Comparison of ENCODE assay signal across 16 cellular contexts in genomic region chr4:58138786-58139185, GRCh38.
"Had no signal": no experiment of that assay in that cellular context is flagged by ENCODE, and none has a peak within 500 bp of the region (broad histone marks: within the 10 kb centered on the region; RNA-seq: fewer than 3 reads in every experiment).

No MANE protein-coding gene starts in this region.

- H3K27ac Mint-ChIP-seq: activated CD8-positive, alpha-beta memory T cell treated with anti-CD3 and anti-CD28 coated beads, Interleukin-2, amount 10 ng/mL, durations not matched to agents 7 days and 5 days; activated naive CD4-positive, alpha-beta T cell treated with anti-CD3 and anti-CD28 coated beads, Interleukin-2, amount 10 ng/mL, durations not matched to agents 7 days and 5 days; endodermal cell; stimulated activated naive CD8-positive, alpha-beta T cell treated with anti-CD3 and anti-CD28 coated beads, Interleukin-15, amount 100 ng/mL, for 72 hours had no signal

- H3K27ac ChIP-seq: ascending aorta, lower lobe of right lung, psoas muscle, right lobe of liver, upper lobe of right lung had no signal

- H3K4me1 ChIP-seq: ascending aorta, lower lobe of right lung, psoas muscle, right lobe of liver, upper lobe of right lung had no signal

- H3K36me3 ChIP-seq: ascending aorta, lower lobe of right lung, right lobe of liver, upper lobe of right lung had no signal

- H3K27me3 Mint-ChIP-seq: activated CD8-positive, alpha-beta memory T cell treated with anti-CD3 and anti-CD28 coated beads, Interleukin-2, amount 10 ng/mL, durations not matched to agents 7 days and 5 days; activated naive CD4-positive, alpha-beta T cell treated with anti-CD3 and anti-CD28 coated beads, Interleukin-2, amount 10 ng/mL, durations not matched to agents 7 days and 5 days; stimulated activated naive CD8-positive, alpha-beta T cell treated with anti-CD3 and anti-CD28 coated beads, Interleukin-15, amount 100 ng/mL, for 72 hours had no signal

- H3K9me3 Mint-ChIP-seq: activated naive CD4-positive, alpha-beta T cell treated with anti-CD3 and anti-CD28 coated beads, Interleukin-2, amount 10 ng/mL, durations not matched to agents 7 days and 5 days; endodermal cell; neural crest cell had no signal

- DNase-seq: activated CD4-positive, alpha-beta T cell treated with anti-CD3 and anti-CD28 coated beads for 1 hour; activated CD4-positive, alpha-beta T cell treated with anti-CD3 and anti-CD28 coated beads, Interleukin-2, amount 50 U/mL, for 48 hours; activated CD8-positive, alpha-beta memory T cell treated with anti-CD3 and anti-CD28 coated beads, Interleukin-2, amount 10 ng/mL, durations not matched to agents 7 days and 5 days; activated naive CD4-positive, alpha-beta T cell treated with anti-CD3 and anti-CD28 coated beads, Interleukin-2, amount 10 ng/mL, durations not matched to agents 7 days and 5 days; activated T-cell treated with anti-CD3 and anti-CD28 coated beads, Interleukin-2, amount 50 U/mL, for 1 hour; endodermal cell; left cardiac atrium; lower lobe of right lung; psoas muscle; right lobe of liver; stimulated activated naive CD8-positive, alpha-beta T cell treated with anti-CD3 and anti-CD28 coated beads, Interleukin-15, amount 100 ng/mL, for 72 hours; upper lobe of right lung had no signal

- H3K9me3 ChIP-seq: ascending aorta, lower lobe of right lung, psoas muscle, right lobe of liver, upper lobe of right lung had no signal

- H3K4me1 Mint-ChIP-seq: activated CD8-positive, alpha-beta memory T cell treated with anti-CD3 and anti-CD28 coated beads, Interleukin-2, amount 10 ng/mL, durations not matched to agents 7 days and 5 days; activated naive CD4-positive, alpha-beta T cell treated with anti-CD3 and anti-CD28 coated beads, Interleukin-2, amount 10 ng/mL, durations not matched to agents 7 days and 5 days; endodermal cell; neural crest cell; stimulated activated naive CD8-positive, alpha-beta T cell treated with anti-CD3 and anti-CD28 coated beads, Interleukin-15, amount 100 ng/mL, for 72 hours had no signal

- ATAC-seq: activated CD8-positive, alpha-beta memory T cell treated with anti-CD3 and anti-CD28 coated beads, Interleukin-2, amount 10 ng/mL, durations not matched to agents 7 days and 5 days; left cardiac atrium; lower lobe of right lung; psoas muscle; right lobe of liver; stimulated activated naive CD8-positive, alpha-beta T cell treated with anti-CD3 and anti-CD28 coated beads, Interleukin-15, amount 100 ng/mL, for 72 hours; upper lobe of right lung had no signal

- H3K36me3 Mint-ChIP-seq: activated CD8-positive, alpha-beta memory T cell treated with anti-CD3 and anti-CD28 coated beads, Interleukin-2, amount 10 ng/mL, durations not matched to agents 7 days and 5 days; activated naive CD4-positive, alpha-beta T cell treated with anti-CD3 and anti-CD28 coated beads, Interleukin-2, amount 10 ng/mL, durations not matched to agents 7 days and 5 days had no signal

- FAIRE-seq: bronchial epithelial cell, frontal cortex had no signal

- H3K4me3 ChIP-seq: ascending aorta, lower lobe of right lung, psoas muscle, right lobe of liver, upper lobe of right lung had no signal

- H3K4me3 Mint-ChIP-seq: activated CD8-positive, alpha-beta memory T cell treated with anti-CD3 and anti-CD28 coated beads, Interleukin-2, amount 10 ng/mL, durations not matched to agents 7 days and 5 days; activated naive CD4-positive, alpha-beta T cell treated with anti-CD3 and anti-CD28 coated beads, Interleukin-2, amount 10 ng/mL, durations not matched to agents 7 days and 5 days; endodermal cell; neural crest cell; stimulated activated naive CD8-positive, alpha-beta T cell treated with anti-CD3 and anti-CD28 coated beads, Interleukin-15, amount 100 ng/mL, for 72 hours had no signal
